ENCODE assay signal across 9 cellular contexts in the genomic region with DNA sequence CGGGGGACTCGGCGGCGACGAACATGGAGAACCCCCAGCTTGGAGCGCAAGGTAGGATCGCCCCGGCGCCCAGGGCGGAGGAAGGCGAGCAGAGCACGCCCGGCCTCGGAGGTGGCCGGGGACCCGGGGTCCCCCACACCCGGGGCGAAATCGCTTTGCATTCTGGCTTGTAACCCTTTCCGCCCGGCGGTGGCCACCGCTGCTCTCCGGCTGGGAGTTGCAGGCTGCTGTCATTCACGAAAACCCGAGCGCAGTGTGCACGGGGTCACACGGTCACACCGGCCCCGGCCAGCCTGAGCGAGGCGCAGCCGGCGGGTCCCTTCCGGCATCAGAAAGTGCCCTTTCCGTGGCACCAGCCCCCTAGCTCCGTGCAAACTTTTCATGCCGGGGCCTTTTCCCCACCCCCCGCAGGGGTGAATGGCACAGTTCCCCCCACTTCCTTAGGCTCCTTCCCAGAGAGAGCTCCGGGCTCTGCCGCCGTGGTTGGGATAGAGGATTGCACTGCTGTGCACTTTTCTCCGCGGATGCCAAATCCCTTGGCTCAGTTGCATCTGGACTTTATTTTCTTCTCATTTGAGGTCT. TPM values are rescaled to one million over a fixed set of nuclear protein-coding genes. Genes with fewer than 3 reads are reported as not detected.
A peak's percentile ranks its signal among the peaks of the same experiment; 100 is the strongest.
DNase-seq lines count a peak whose midpoint lies in the region; ATAC-seq and TF ChIP-seq lines count a peak whose summit lies in the region.
"Had no signal": no experiment of that assay in that cellular context is flagged by ENCODE, and none has a peak within 500 bp of the region (broad histone marks: within the 10 kb centered on the region; RNA-seq: fewer than 3 reads in every experiment).

No MANE protein-coding gene starts in this region.

- peaks cover 78% of the 10 kb centered on the region for H3K27me3 Mint-ChIP-seq in activated naive CD8-positive, alpha-beta T cell treated with anti-CD3 and anti-CD28 coated beads for 36 hours
- peaks cover 40 to 84% of the 10 kb centered on the region in 2 donors for H3K27me3 Mint-ChIP-seq in stimulated activated naive B cell treated with anti-CD40 and anti-IgM and Interleukin-4, amounts not matched to agents 10 μg/mL and 1 μg/mL and 100 μg/mL, for 72 hours
- peaks cover 70% of the 10 kb centered on the region for H3K27me3 Mint-ChIP-seq in CD4-positive, alpha-beta T cell

- H3K27me3 ChIP-seq in GM23248 (replicated peaks; ENCODE audit: insufficient read depth), result peaks cover 67% of the 10 kb centered on the region
- H3K27me3 ChIP-seq in CD4-positive, alpha-beta T cell (ENCODE audit: control insufficient read depth, insufficient read depth, low read length), result peaks cover 44% of the 10 kb centered on the region

- intact Hi-C loops in CD4-positive, alpha-beta T cell (cut with DNase I, micrococcal nuclease), result no loop called here

- no peak overlapping the region for H3K27ac ChIP-seq in GM23248
- no peak overlapping the region for H3K27ac ChIP-seq in CD4-positive, alpha-beta T cell (ENCODE audit: low read depth, low read length)

- H3K27ac Mint-ChIP-seq in activated naive CD8-positive, alpha-beta T cell treated with anti-CD3 and anti-CD28 coated beads for 36 hours, result no peak overlapping the region
- H3K27ac Mint-ChIP-seq in stimulated activated naive B cell treated with anti-CD40 and anti-IgM and Interleukin-4, amounts not matched to agents 10 μg/mL and 1 μg/mL and 100 μg/mL, for 72 hours, result peak overlapping the region; percentile 88
- no peak overlapping the region for H3K27ac Mint-ChIP-seq in CD4-positive, alpha-beta T cell
- H3K27ac Mint-ChIP-seq: stimulated activated naive CD8-positive, alpha-beta T cell treated with anti-CD3 and anti-CD28 coated beads, Interleukin-15, Interleukin-2, amounts not matched to agents 100 ng/mL and 50 ng/mL, for 24 hours had no signal

- peak; percentile 22 for DNase-seq in GM23248
- DNase-seq in activated naive CD8-positive, alpha-beta T cell treated with anti-CD3 and anti-CD28 coated beads for 36 hours, result peak; percentile 21
- peak; percentile 18 for DNase-seq in iPS-NIHi11 (ENCODE audit: low spot score)
- peak; percentile 4 for DNase-seq in stimulated activated naive B cell treated with anti-CD40 and anti-IgM and Interleukin-4, amounts not matched to agents 10 μg/mL and 1 μg/mL and 100 μg/mL, for 72 hours
- no peak for DNase-seq in CD4-positive, alpha-beta T cell
- DNase-seq in NCI-H82 (lab: John Stamatoyannopoulos, UW), result no peak
- DNase-seq in activated CD4-positive, alpha-beta T cell treated with anti-CD3 and anti-CD28 coated beads, Interleukin-2, amount 50 U/mL, for 48 hours, result no peak
- no peak for DNase-seq in DMS114 treated with DMSO at 0.1 percent for 48 hours (lab: John Stamatoyannopoulos, UW; ENCODE audit: unreplicated experiment)

- H3F3A ChIP-seq in GM23248 (ENCODE audit: insufficient read depth), result no peaks in the 10 kb centered on the region

- no peak overlapping the region for H3K9ac ChIP-seq in GM23248

- no peak for TF ChIP-seq CTCF in CD4-positive, alpha-beta T cell (IDR thresholded peaks at IDR 0.05)

- CTCF ChIA-PET in CD4-positive, alpha-beta T cell (lab: Charles Lee), result no interaction called here

- POLR2A ChIA-PET in CD4-positive, alpha-beta T cell (lab: Charles Lee), result interaction anchor here (0.6 kb wide), 1 partner anchor 33 kb away, joined by 3 read pairs; no protein-coding TSS in a partner anchor

- H3K9me3 Mint-ChIP-seq in activated naive CD8-positive, alpha-beta T cell treated with anti-CD3 and anti-CD28 coated beads for 36 hours, result no peaks in the 10 kb centered on the region
- H3K9me3 Mint-ChIP-seq in stimulated activated naive B cell treated with anti-CD40 and anti-IgM and Interleukin-4, amounts not matched to agents 10 μg/mL and 1 μg/mL and 100 μg/mL, for 72 hours, result peaks cover 2 to 7% of the 10 kb centered on the region in 2 donors
- H3K9me3 Mint-ChIP-seq in CD4-positive, alpha-beta T cell, result no peaks in the 10 kb centered on the region
- H3K9me3 Mint-ChIP-seq: stimulated activated naive CD8-positive, alpha-beta T cell treated with anti-CD3 and anti-CD28 coated beads, Interleukin-15, Interleukin-2, amounts not matched to agents 100 ng/mL and 50 ng/mL, for 24 hours had no signal

- peak; percentile 44 to 52 for ATAC-seq in stimulated activated naive B cell treated with anti-CD40 and anti-IgM and Interleukin-4, amounts not matched to agents 10 μg/mL and 1 μg/mL and 100 μg/mL, for 72 hours (replicated peaks)
- no peak for ATAC-seq in CD4-positive, alpha-beta T cell (ENCODE audit: poor library complexity)

- no peaks in the 10 kb centered on the region for H3K36me3 ChIP-seq in GM23248 (ENCODE audit: low read depth)

- WGBS in GM23248 (ENCODE audit: low coverage in 1 of 2, low lambda C conversion rate in 2 of 2, missing lambda C conversion rate in 2 of 2), 2 experiments, result 4% methylated on average over 30 to 35 of the region's 45 CpGs

- no peaks in the 10 kb centered on the region for H3K36me3 Mint-ChIP-seq in activated naive CD8-positive, alpha-beta T cell treated with anti-CD3 and anti-CD28 coated beads for 36 hours
- no peaks in the 10 kb centered on the region for H3K36me3 Mint-ChIP-seq in stimulated activated naive B cell treated with anti-CD40 and anti-IgM and Interleukin-4, amounts not matched to agents 10 μg/mL and 1 μg/mL and 100 μg/mL, for 72 hours
- H3K36me3 Mint-ChIP-seq in CD4-positive, alpha-beta T cell (ENCODE audit: low read depth), result no peaks in the 10 kb centered on the region

- H2AFZ ChIP-seq in GM23248, result 0 out of 2 replicates have a peak overlapping the region, but pooled peaks have one; percentile 57

- peak overlapping the region; percentile 70 for H3K4me2 ChIP-seq in GM23248 (ENCODE audit: unreplicated experiment)

- no peaks in the 10 kb centered on the region for H4K20me1 ChIP-seq in GM23248 (ENCODE audit: insufficient read depth)

- no peaks in the 10 kb centered on the region for H3K9me3 ChIP-seq in GM23248 (ENCODE audit: low read depth)
- H3K9me3 ChIP-seq in CD4-positive, alpha-beta T cell (ENCODE audit: control insufficient read depth, low read length), result no peaks in the 10 kb centered on the region

- H3K4me1 ChIP-seq in GM23248 (ENCODE audit: insufficient read depth), result no peaks in the 10 kb centered on the region

- peak overlapping the region; percentile 43 for H3K4me3 Mint-ChIP-seq in activated naive CD8-positive, alpha-beta T cell treated with anti-CD3 and anti-CD28 coated beads for 36 hours
- peak overlapping the region; percentile 72 to 73 for H3K4me3 Mint-ChIP-seq in stimulated activated naive B cell treated with anti-CD40 and anti-IgM and Interleukin-4, amounts not matched to agents 10 μg/mL and 1 μg/mL and 100 μg/mL, for 72 hours
- no peak overlapping the region for H3K4me3 Mint-ChIP-seq in CD4-positive, alpha-beta T cell
- H3K4me3 Mint-ChIP-seq: stimulated activated naive CD8-positive, alpha-beta T cell treated with anti-CD3 and anti-CD28 coated beads, Interleukin-15, Interleukin-2, amounts not matched to agents 100 ng/mL and 50 ng/mL, for 24 hours had no signal

- no peaks in the 10 kb centered on the region for H3K79me2 ChIP-seq in GM23248 (ENCODE audit: insufficient read depth)

- peak overlapping the region; percentile 58 for H3K4me3 ChIP-seq in GM23248

- H3K9me2 ChIP-seq in GM23248 (ENCODE audit: insufficient read depth), result no peaks in the 10 kb centered on the region

- in situ Hi-C loops in GM23248 (cut with MboI), result no loop called here

- peaks cover 11% of the 10 kb centered on the region for H3K4me1 Mint-ChIP-seq in activated naive CD8-positive, alpha-beta T cell treated with anti-CD3 and anti-CD28 coated beads for 36 hours
- H3K4me1 Mint-ChIP-seq in stimulated activated naive B cell treated with anti-CD40 and anti-IgM and Interleukin-4, amounts not matched to agents 10 μg/mL and 1 μg/mL and 100 μg/mL, for 72 hours, result peaks cover 11 to 23% of the 10 kb centered on the region in 2 donors
- no peaks in the 10 kb centered on the region for H3K4me1 Mint-ChIP-seq in CD4-positive, alpha-beta T cell (ENCODE audit: low read depth)

RNA-seq across cellular contexts. Expression of a gene that starts 0.8 kb away (rescaled TPM):
- total RNA-seq in GM23248 (2014; rRNA removed; shearing (Covaris generic)), result 4.9 and 5.4 TPM in 2 replicates
- 7.2 TPM in 2 replicates for polyA plus RNA-seq in GM23248 (2016; fragmentation: Nextera tagmentation; extraction: Ambion mirVana)
- 1 to 10 TPM in 1 of 2 experiments, under 1 TPM in 1; 0.74 to 1.5 TPM for total RNA-seq in activated naive CD8-positive, alpha-beta T cell treated with anti-CD3 and anti-CD28 coated beads for 36 hours
- under 1 TPM; 0.22 to 0.55 TPM for total RNA-seq in CD4-positive, alpha-beta T cell

Comparison
In these comparisons a context has a peak if more than half of its experiments do, and no peak if none do; other contexts are left out.
1. DNase-seq: peak in GM23248 (single experiment), activated naive CD8-positive, alpha-beta T cell treated with anti-CD3 and anti-CD28 coated beads for 36 hours (single experiment), iPS-NIHi11 (single experiment) and stimulated activated naive B cell treated with anti-CD40 and anti-IgM and Interleukin-4, amounts not matched to agents 10 μg/mL and 1 μg/mL and 100 μg/mL, for 72 hours (single experiment); none in CD4-positive, alpha-beta T cell (0 of 10), NCI-H82 (single experiment), activated CD4-positive, alpha-beta T cell treated with anti-CD3 and anti-CD28 coated beads, Interleukin-2, amount 50 U/mL, for 48 hours (0 of 2) and DMS114 treated with DMSO at 0.1 percent for 48 hours (single experiment).